In the genomic region with DNA sequence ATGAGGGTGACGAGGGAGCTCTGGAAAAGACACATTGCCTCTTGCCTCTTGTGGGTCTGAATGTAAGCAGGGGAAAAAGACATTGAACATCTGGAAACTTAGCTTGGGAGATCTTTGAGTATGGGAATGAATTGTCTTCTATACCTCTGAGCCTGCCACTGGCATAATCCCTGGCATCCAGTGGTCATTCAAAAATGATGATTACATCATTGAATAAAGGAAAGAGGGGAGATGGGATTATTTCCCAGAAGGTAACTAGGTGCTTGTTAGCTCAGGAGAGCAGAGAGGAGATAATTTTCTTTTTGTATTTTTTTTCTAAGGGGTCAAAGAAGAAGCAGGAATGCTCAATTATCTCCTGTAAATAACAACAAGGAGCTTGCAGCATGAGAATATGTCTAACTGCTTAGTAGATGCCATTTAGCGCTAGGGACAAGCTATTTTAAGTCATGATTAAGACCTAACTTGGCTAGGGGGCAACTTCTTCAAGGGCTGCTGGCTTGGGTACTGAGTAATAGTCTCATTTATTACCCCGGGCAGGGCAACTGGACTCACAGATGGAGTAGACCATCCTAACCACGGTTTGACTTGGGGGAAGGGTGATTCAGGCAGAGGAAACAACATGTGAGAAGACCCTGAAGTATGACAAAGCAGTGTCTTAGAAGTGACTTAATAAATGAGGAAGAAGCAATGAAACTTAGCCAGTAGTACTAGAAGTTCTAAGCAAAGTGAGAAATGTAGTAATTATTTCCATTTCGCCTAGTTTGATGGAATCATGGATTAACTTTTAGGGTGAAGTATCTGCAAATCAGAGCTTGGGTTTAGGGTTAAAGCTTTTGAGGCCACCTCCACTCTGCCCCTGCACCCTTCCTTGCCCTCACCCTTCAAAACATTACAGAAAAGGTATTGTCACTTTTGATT, we compare ENCODE assay signal across 24 cellular contexts. TPM values are rescaled to one million over a fixed set of nuclear protein-coding genes. Genes with fewer than 3 reads are reported as not detected.
DNase-seq lines count a peak whose midpoint lies in the region; ATAC-seq, FAIRE-seq and TF ChIP-seq lines count a peak whose summit lies in the region.
"Had no signal": no experiment of that assay in that cellular context is flagged by ENCODE, and none has a peak within 500 bp of the region (broad histone marks: within the 10 kb centered on the region; RNA-seq: fewer than 3 reads in every experiment).

No MANE protein-coding gene starts in this region.

- H3F3A ChIP-seq in PC-9 (ENCODE audit: insufficient read depth, low read depth): no peaks in the 10 kb centered on the region

- H3K9me3 ChIP-seq in right lobe of liver (no peaks in the 10 kb centered on the region), PC-9 (ENCODE audit: insufficient read depth, low read depth) (no peaks in the 10 kb centered on the region), esophagus squamous epithelium (no peaks in the 10 kb centered on the region)
- H3K9me3 ChIP-seq in effector memory CD4-positive, alpha-beta T cell (ENCODE audit: control insufficient read depth, low read length): no peaks in the 10 kb centered on the region
- H3K9me3 ChIP-seq: mucosa of descending colon, SK-N-SH had no signal

- no peaks in the 10 kb centered on the region for H4K20me1 ChIP-seq in PC-9 (ENCODE audit: insufficient read depth)

- H2AFZ ChIP-seq in PC-9: no peak overlapping the region

- peak overlapping the region in 4 of 7 donors; percentile 6 to 81 (median 27) for H3K27ac Mint-ChIP-seq in CD14-positive monocyte
- H3K27ac Mint-ChIP-seq in activated CD8-positive, alpha-beta T cell treated with anti-CD3 and anti-CD28 coated beads for 36 hours: peak overlapping the region; percentile 93
- H3K27ac Mint-ChIP-seq: dendritic cell treated with granulocyte-macrophage colony-stimulating factor and Interleukin-4, amounts not matched to agents 40 ng/mL and 50 ng/mL, for 4 days had no signal

- DNase-seq in CD14-positive monocyte (ENCODE audit: low spot score): no peak
- DNase-seq in GM12891 (ENCODE audit: insufficient read length, low spot score): no peak
- peak; percentile 20 for DNase-seq in activated CD8-positive, alpha-beta T cell treated with anti-CD3 and anti-CD28 coated beads for 36 hours
- DNase-seq in right lobe of liver: no peak
- no peak for DNase-seq in effector memory CD4-positive, alpha-beta T cell
- DNase-seq in PC-9: no peak
- DNase-seq in esophagus squamous epithelium (lab: John Stamatoyannopoulos, UW): no peak
- DNase-seq: activated CD4-positive, alpha-beta T cell treated with anti-CD3 and anti-CD28 coated beads, Interleukin-2, amount 10 ng/mL, durations not matched to agents 7 days and 5 days; brain microvascular endothelial cell; COR-L47; erythroblast; Karpas-422; mucosa of descending colon; NCI-H1436 treated with DMSO at 0.1 percent for 48 hours; NCI-H748 treated with DMSO at 0.1 percent for 48 hours; occipital lobe; SK-N-SH; stimulated activated CD4-positive, alpha-beta T cell treated with anti-CD3 and anti-CD28 coated beads, Interleukin-2, amount 100 ng/mL, for 24 hours had no signal

- peaks cover 0 to 40% (median 15%) of the 10 kb centered on the region in 4 donors for H3K4me1 ChIP-seq in right lobe of liver
- no peaks in the 10 kb centered on the region for H3K4me1 ChIP-seq in effector memory CD4-positive, alpha-beta T cell (ENCODE audit: control insufficient read depth, insufficient read depth, low read length, poor library complexity, severe bottlenecking)
- no peaks in the 10 kb centered on the region; the same call in 1 of the 2 replicates for H3K4me1 ChIP-seq in PC-9 (replicated peaks; ENCODE audit: insufficient read depth)
- H3K4me1 ChIP-seq in esophagus squamous epithelium: no peaks in the 10 kb centered on the region

- no peak overlapping the region for H3K4me3 Mint-ChIP-seq in CD14-positive monocyte
- peak overlapping the region; percentile 46 for H3K4me3 Mint-ChIP-seq in activated CD8-positive, alpha-beta T cell treated with anti-CD3 and anti-CD28 coated beads for 36 hours
- H3K4me3 Mint-ChIP-seq: activated CD4-positive, alpha-beta T cell treated with anti-CD3 and anti-CD28 coated beads, Interleukin-2, amount 10 ng/mL, durations not matched to agents 7 days and 5 days; dendritic cell treated with granulocyte-macrophage colony-stimulating factor and Interleukin-4, amounts not matched to agents 40 ng/mL and 50 ng/mL, for 4 days had no signal

- H3K36me3 Mint-ChIP-seq in CD14-positive monocyte: no peaks in the 10 kb centered on the region
- no peaks in the 10 kb centered on the region for H3K36me3 Mint-ChIP-seq in activated CD8-positive, alpha-beta T cell treated with anti-CD3 and anti-CD28 coated beads for 36 hours (ENCODE audit: low read depth)
- H3K36me3 Mint-ChIP-seq: activated naive CD4-positive, alpha-beta T cell treated with anti-CD3 and anti-CD28 coated beads, Interleukin-2, amount 50 U/mL, for 72 hours had no signal

- H3K27me3 ChIP-seq in right lobe of liver (no peaks in the 10 kb centered on the region), PC-9 (ENCODE audit: insufficient read depth, low read depth) (no peaks in the 10 kb centered on the region), esophagus squamous epithelium (no peaks in the 10 kb centered on the region)
- H3K27me3 ChIP-seq in effector memory CD4-positive, alpha-beta T cell (replicated peaks; ENCODE audit: control insufficient read depth, insufficient read depth, low read length, poor library complexity, severe bottlenecking): no peaks in the 10 kb centered on the region
- H3K27me3 ChIP-seq: brain microvascular endothelial cell had no signal

- intact Hi-C loops in CD14-positive monocyte (cut with micrococcal nuclease): no loop called here
- intact Hi-C loops in activated CD8-positive, alpha-beta T cell treated with anti-CD3 and anti-CD28 coated beads for 36 hours (cut with micrococcal nuclease): loop anchor here (5.0 kb wide), 2 partner anchors 43 to 113 kb away; no protein-coding TSS in a partner anchor
- intact Hi-C loops in right lobe of liver (cut with DNase I): no loop called here
- intact Hi-C loops in PC-9 (cut with micrococcal nuclease; ENCODE audit: unreplicated experiment): no loop called here
- intact Hi-C loops in esophagus squamous epithelium (cut with DNase I): no loop called here

- no peaks in the 10 kb centered on the region for H3K79me2 ChIP-seq in PC-9 (ENCODE audit: low read depth)

- TF ChIP-seq CTCF in CD14-positive monocyte (IDR thresholded peaks at IDR 0.05): no peak
- no peak for TF ChIP-seq CTCF in activated CD8-positive, alpha-beta T cell treated with anti-CD3 and anti-CD28 coated beads for 36 hours (IDR thresholded peaks at IDR 0.05)
- TF ChIP-seq CTCF in right lobe of liver (IDR thresholded peaks at IDR 0.05): no peak
- no peak for TF ChIP-seq CTCF in PC-9 (conservative IDR thresholded peaks at IDR 0.05)
- no peak for TF ChIP-seq CTCF in esophagus squamous epithelium (IDR thresholded peaks at IDR 0.05)

- POLR2A ChIA-PET in activated CD8-positive, alpha-beta T cell treated with anti-CD3 and anti-CD28 coated beads for 36 hours (lab: Charles Lee): interaction anchor here (0.6 to 1.5 kb wide), 4 partner anchors 19 to 407 kb away, joined by 3 to 5 read pairs (median 4); no protein-coding TSS in a partner anchor
- POLR2A ChIA-PET in PC-9 (lab: Charles Lee; ENCODE audit: unreplicated experiment): interaction anchor here (0.6 kb wide), 1 partner anchor 928 kb away, joined by 5 read pairs; no protein-coding TSS in a partner anchor

- H3K27ac ChIP-seq in right lobe of liver (peak overlapping the region; percentile 29 to 63 (median 58)), PC-9 (no peak overlapping the region), esophagus squamous epithelium (no peak overlapping the region)
- no peak overlapping the region for H3K27ac ChIP-seq in effector memory CD4-positive, alpha-beta T cell (ENCODE audit: insufficient read depth, low read length, poor library complexity, severe bottlenecking)
- H3K27ac ChIP-seq: brain microvascular endothelial cell had no signal

- 82% methylated on average over 5 of the region's 5 CpGs for WGBS in right lobe of liver (ENCODE audit: insufficient coverage, low coverage, low lambda C conversion rate, missing lambda C conversion rate)
- 78 to 80% methylated on average over 5 of the region's 5 CpGs for WGBS in esophagus squamous epithelium, 2 donors

- peak; percentile 33 for FAIRE-seq in GM12891 (lab: Jason Lieb, UNC)
- FAIRE-seq: RCC 7860 had no signal

- CTCF ChIA-PET in activated CD8-positive, alpha-beta T cell treated with anti-CD3 and anti-CD28 coated beads for 36 hours (lab: Charles Lee): interaction anchor here (0.8 to 3.6 kb wide), 8 partner anchors 10 to 115 kb away, joined by 3 to 12 read pairs (median 3); no protein-coding TSS in a partner anchor
- CTCF ChIA-PET in PC-9 (lab: Charles Lee): no interaction called here

- H3K4me3 ChIP-seq in right lobe of liver (no peak overlapping the region), PC-9 (no peak overlapping the region), esophagus squamous epithelium (no peak overlapping the region)
- H3K4me3 ChIP-seq in effector memory CD4-positive, alpha-beta T cell (ENCODE audit: insufficient read depth, low read depth, low read length, poor library complexity, severe bottlenecking): no peak overlapping the region
- H3K4me3 ChIP-seq: mucosa of descending colon had no signal

- no peak for ATAC-seq in activated CD8-positive, alpha-beta T cell treated with anti-CD3 and anti-CD28 coated beads for 36 hours
- ATAC-seq in right lobe of liver (no peak), GM18519 (IDR thresholded peaks at IDR 0.05; ENCODE audit: low FRiP score, unreplicated experiment) (no peak)
- ATAC-seq: mucosa of descending colon had no signal

- H3K27me3 Mint-ChIP-seq in CD14-positive monocyte (ENCODE audit: low read depth in 3 of 3): peaks cover 0 to 2% (median 0%) of the 10 kb centered on the region in 3 donors
- no peaks in the 10 kb centered on the region for H3K27me3 Mint-ChIP-seq in activated CD8-positive, alpha-beta T cell treated with anti-CD3 and anti-CD28 coated beads for 36 hours
- H3K27me3 Mint-ChIP-seq: dendritic cell treated with granulocyte-macrophage colony-stimulating factor and Interleukin-4, amounts not matched to agents 40 ng/mL and 50 ng/mL, for 4 days had no signal

- no peaks in the 10 kb centered on the region for H3K9me2 ChIP-seq in PC-9 (ENCODE audit: insufficient read depth)
- H3K9me2 ChIP-seq: SK-N-SH had no signal

- peaks cover 28% of the 10 kb centered on the region for H3K4me1 Mint-ChIP-seq in CD14-positive monocyte
- H3K4me1 Mint-ChIP-seq in activated CD8-positive, alpha-beta T cell treated with anti-CD3 and anti-CD28 coated beads for 36 hours (ENCODE audit: low read depth): peaks cover 63% of the 10 kb centered on the region

- no TSS peak for BruUV-seq in PC-9 (replicated peaks; lab: Mats Ljungman, UMichigan)

- no peaks in the 10 kb centered on the region for H3K36me3 ChIP-seq in right lobe of liver
- H3K36me3 ChIP-seq in effector memory CD4-positive, alpha-beta T cell (ENCODE audit: control insufficient read depth, insufficient read depth, low read length): no peaks in the 10 kb centered on the region
- no peaks in the 10 kb centered on the region for H3K36me3 ChIP-seq in PC-9 (ENCODE audit: low read depth)
- no peaks in the 10 kb centered on the region for H3K36me3 ChIP-seq in esophagus squamous epithelium
- H3K36me3 ChIP-seq: brain microvascular endothelial cell had no signal

- no peaks in the 10 kb centered on the region for H3K9me3 Mint-ChIP-seq in CD14-positive monocyte
- H3K9me3 Mint-ChIP-seq in activated CD8-positive, alpha-beta T cell treated with anti-CD3 and anti-CD28 coated beads for 36 hours: no peaks in the 10 kb centered on the region
- H3K9me3 Mint-ChIP-seq: dendritic cell treated with granulocyte-macrophage colony-stimulating factor and Interleukin-4, amounts not matched to agents 40 ng/mL and 50 ng/mL, for 4 days had no signal

- no peak overlapping the region for H3K4me2 ChIP-seq in PC-9
- H3K4me2 ChIP-seq: SK-N-SH had no signal

- TF ChIP-seq POLR2A in GM12891 (IDR thresholded peaks at IDR 0.05; ENCODE audit: low read depth, low read length) (no peak), right lobe of liver (IDR thresholded peaks at IDR 0.05) (no peak), esophagus squamous epithelium (IDR thresholded peaks at IDR 0.05) (no peak)

RNA-seq across cellular contexts. Expression of gene XCL2, which starts 11.1 kb away (rescaled TPM):
- 1 to 10 TPM in 1 of 2 donors, under 1 TPM in 1; 0.56 to 1.9 TPM for polyA plus RNA-seq in CD14-positive monocyte
- polyA plus RNA-seq in GM12891 (2012; ENCODE audit: low read depth, missing spikeins): 0.96 TPM
- 100 to 1,000 TPM; 188 to 191 TPM for total RNA-seq in activated CD8-positive, alpha-beta T cell treated with anti-CD3 and anti-CD28 coated beads for 36 hours
- total RNA-seq in right lobe of liver: 1 to 10 TPM in 2 of 6 experiments, not detected in 4; 1.4 to 1.6 TPM
- not detected in 2 replicates for total RNA-seq in PC-9 (2021)
- total RNA-seq in esophagus squamous epithelium: 1 to 10 TPM in 2 of 4 donors, not detected in 2; 1.7 to 3.2 TPM
- total RNA-seq: activated CD4-positive, alpha-beta T cell treated with anti-CD3 and anti-CD28 coated beads, Interleukin-2, amount 10 ng/mL, durations not matched to agents 7 days and 5 days; left lobe of liver; occipital lobe; urinary bladder had no signal
- polyA plus RNA-seq: SK-N-SH had no signal

RNA-seq across cellular contexts. Expression of gene XCL1, which starts 21.5 kb away (rescaled TPM):
- polyA plus RNA-seq in CD14-positive monocyte: not detected
- 4.8 TPM for polyA plus RNA-seq in GM12891 (2012; ENCODE audit: low read depth, missing spikeins)
- total RNA-seq in activated CD8-positive, alpha-beta T cell treated with anti-CD3 and anti-CD28 coated beads for 36 hours: 100 to 1,000 TPM; 106 to 114 TPM
- total RNA-seq in right lobe of liver: under 1 TPM in 3 of 6 experiments, not detected in 3; 0.13 to 0.44 (median 0.22) TPM
- total RNA-seq in PC-9 (2021): not detected in 2 replicates
- under 1 TPM in 1 of 4 donors, not detected in 3; 0.76 TPM for total RNA-seq in esophagus squamous epithelium
- total RNA-seq: occipital lobe, urinary bladder had no signal
- polyA plus RNA-seq: SK-N-SH had no signal

Comparison
In these comparisons a context has a peak if more than half of its experiments do, and no peak if none do; other contexts are left out.
1. H3K27ac ChIP-seq: peak in right lobe of liver (3 of 3); none in effector memory CD4-positive, alpha-beta T cell (single experiment), PC-9 (single experiment) and esophagus squamous epithelium (0 of 4).
2. RNA of gene XCL2, which starts 11.1 kb away (total RNA-seq): 188 to 191 TPM in activated CD8-positive, alpha-beta T cell treated with anti-CD3 and anti-CD28 coated beads for 36 hours; 1.7 to 3.2 TPM in esophagus squamous epithelium, 1.4 to 1.6 TPM in right lobe of liver and not detected in PC-9; every median in the first group is over 10 times any median in the second.
3. RNA of gene XCL1, which starts 21.5 kb away (total RNA-seq): 106 to 114 TPM in activated CD8-positive, alpha-beta T cell treated with anti-CD3 and anti-CD28 coated beads for 36 hours; 0.13 to 0.44 TPM in right lobe of liver, 0.76 TPM in esophagus squamous epithelium and not detected in PC-9; every median in the first group is over 10 times any median in the second.